27 cellular contexts compared by ENCODE assay signal in the genomic region with DNA sequence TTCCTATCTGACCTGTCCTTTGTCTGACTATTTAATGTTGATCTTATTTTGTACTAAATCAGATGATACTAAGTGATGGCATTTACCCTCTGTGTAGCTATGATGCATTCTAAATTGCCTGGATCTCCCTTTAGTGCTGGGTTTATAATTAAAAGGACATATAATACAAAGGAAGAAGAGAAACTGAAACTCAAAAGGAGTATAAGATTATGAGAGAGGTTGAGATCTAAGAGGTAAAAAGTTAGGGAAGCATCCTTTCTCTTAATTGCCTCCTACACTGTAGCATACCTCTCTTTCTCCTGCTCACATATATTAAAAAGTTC.
"Had no signal": no experiment of that assay in that cellular context is flagged by ENCODE, and none has a peak within 500 bp of the region (broad histone marks: within the 10 kb centered on the region; RNA-seq: fewer than 3 reads in every experiment).

No MANE protein-coding gene starts in this region.

- H3K4me1 ChIP-seq: ascending aorta, lower lobe of right lung, neural progenitor cell, right lobe of liver had no signal

- H3K4me3 Mint-ChIP-seq: activated CD4-positive, alpha-beta memory T cell treated with anti-CD3 and anti-CD28 coated beads for 36 hours; activated CD8-positive, alpha-beta memory T cell treated with anti-CD3 and anti-CD28 coated beads, Interleukin-2, amount 10 ng/mL, durations not matched to agents 7 days and 5 days; activated T-helper 17 cell treated with anti-CD3 and anti-CD28 coated beads, Interleukin-2, amount 50 U/mL, for 72 hours; effector memory CD8-positive, alpha-beta T cell; immature natural killer cell; neural progenitor cell; stimulated activated naive CD8-positive, alpha-beta T cell treated with anti-CD3 and anti-CD28 coated beads, Interleukin-15, amount 100 ng/mL, for 72 hours had no signal

- H3K9me3 Mint-ChIP-seq: activated CD4-positive, alpha-beta memory T cell treated with anti-CD3 and anti-CD28 coated beads for 36 hours; activated T-helper 17 cell treated with anti-CD3 and anti-CD28 coated beads, Interleukin-2, amount 50 U/mL, for 72 hours; effector memory CD8-positive, alpha-beta T cell; immature natural killer cell; neural progenitor cell; stimulated activated naive CD8-positive, alpha-beta T cell treated with anti-CD3 and anti-CD28 coated beads, Interleukin-15, amount 100 ng/mL, for 72 hours had no signal

- H3K27me3 ChIP-seq: adrenal gland, ascending aorta, dorsolateral prefrontal cortex, hepatocyte, neural progenitor cell, right lobe of liver, tibial artery had no signal

- H3K9me3 ChIP-seq: adrenal gland, ascending aorta, lower lobe of right lung, mucosa of descending colon, right lobe of liver, tibial artery had no signal

- H3K27ac ChIP-seq: adrenal gland, ascending aorta, dorsolateral prefrontal cortex, hepatocyte, lower lobe of right lung, neural progenitor cell, right lobe of liver, skin epidermis, tibial artery, VCaP had no signal

- H3K4me3 ChIP-seq: adrenal gland, ascending aorta, dorsolateral prefrontal cortex, hepatocyte, lower lobe of right lung, mucosa of descending colon, neural progenitor cell, right lobe of liver, skin epidermis, tibial artery had no signal

- H3K36me3 ChIP-seq: adrenal gland, ascending aorta, neural progenitor cell had no signal

- ATAC-seq: activated CD4-positive, CD25-positive, alpha-beta regulatory T cell treated with anti-CD3 and anti-CD28 coated beads, Interleukin-2, amount 50 U/mL, for 24 hours; activated CD8-positive, alpha-beta memory T cell treated with anti-CD3 and anti-CD28 coated beads, Interleukin-2, amount 10 ng/mL, durations not matched to agents 7 days and 5 days; activated T-helper 17 cell treated with anti-CD3 and anti-CD28 coated beads, Interleukin-2, amount 50 U/mL, for 72 hours; effector memory CD8-positive, alpha-beta T cell; esophagus mucosa; left lobe of liver; lower lobe of right lung; mucosa of descending colon; right lobe of liver; stimulated activated naive CD8-positive, alpha-beta T cell treated with anti-CD3 and anti-CD28 coated beads, Interleukin-15, amount 100 ng/mL, for 72 hours had no signal

- H3K27me3 Mint-ChIP-seq: activated CD4-positive, alpha-beta memory T cell treated with anti-CD3 and anti-CD28 coated beads for 36 hours; activated CD8-positive, alpha-beta memory T cell treated with anti-CD3 and anti-CD28 coated beads, Interleukin-2, amount 10 ng/mL, durations not matched to agents 7 days and 5 days; activated T-helper 17 cell treated with anti-CD3 and anti-CD28 coated beads, Interleukin-2, amount 50 U/mL, for 72 hours; effector memory CD8-positive, alpha-beta T cell; stimulated activated naive CD8-positive, alpha-beta T cell treated with anti-CD3 and anti-CD28 coated beads, Interleukin-15, amount 100 ng/mL, for 72 hours had no signal

- H3K4me1 Mint-ChIP-seq: neural progenitor cell had no signal

- H3K27ac Mint-ChIP-seq: activated CD4-positive, alpha-beta memory T cell treated with anti-CD3 and anti-CD28 coated beads for 36 hours; neural progenitor cell had no signal

- DNase-seq: activated CD4-positive, alpha-beta memory T cell treated with anti-CD3 and anti-CD28 coated beads for 36 hours; activated CD8-positive, alpha-beta memory T cell treated with anti-CD3 and anti-CD28 coated beads, Interleukin-2, amount 10 ng/mL, durations not matched to agents 7 days and 5 days; activated T-cell treated with anti-CD3 and anti-CD28 coated beads for 4 hours; adrenal gland; central memory CD4-positive, alpha-beta T cell; dorsolateral prefrontal cortex; effector memory CD8-positive, alpha-beta T cell; foreskin melanocyte; glutamatergic neuron; immature natural killer cell; lower lobe of right lung; mesendoderm; mucosa of descending colon; posterior cingulate gyrus; right lobe of liver; stimulated activated CD4-positive, alpha-beta T cell treated with anti-CD3 and anti-CD28 coated beads, Interleukin-1b, Interleukin-23, amount 100 ng/mL, for 48 hours; stimulated activated naive CD8-positive, alpha-beta T cell treated with anti-CD3 and anti-CD28 coated beads, Interleukin-15, amount 100 ng/mL, for 72 hours; tibial artery had no signal
